Comparison of ENCODE assay signal across 2 cellular contexts in the genomic region with DNA sequence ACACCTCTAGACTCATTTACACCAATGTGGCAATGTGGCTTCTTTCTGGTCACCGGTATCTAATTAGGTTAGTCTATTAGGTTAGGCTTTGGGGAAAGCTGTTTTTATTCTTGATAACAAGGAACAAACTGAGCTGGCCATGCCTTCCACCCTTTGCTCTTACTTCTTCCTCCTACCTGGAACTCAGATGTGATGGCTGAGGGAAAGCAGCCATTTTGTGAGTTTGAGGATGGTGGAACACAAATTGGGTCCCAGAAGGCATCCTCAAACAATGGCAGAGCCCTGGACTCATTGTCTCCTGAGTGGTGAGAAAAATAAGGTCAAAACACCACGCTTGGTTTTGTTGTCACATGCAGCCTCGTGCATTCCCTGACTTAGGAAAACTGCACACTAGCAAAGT.
TF ChIP-seq lines count a peak whose summit lies in the region.

No MANE protein-coding gene starts in this region.

TF ChIP-seq in PFSK-1, 5 proteins besides CTCF, POLR2A, EP300 and RAD21:
- peak; percentile 16; the same call in 1 of the 2 replicates for TF ChIP-seq SIN3A (IDR thresholded peaks at IDR 0.05; ENCODE audit: borderline replicate concordance, insufficient read depth, low read length)
- no peak for TF ChIP-seq FOXP2 (optimal IDR thresholded peaks at IDR 0.05; ENCODE audit: borderline replicate concordance, extremely low read depth, extremely low read length, insufficient read depth)

TF ChIP-seq in H1, 55 proteins besides CTCF, POLR2A, EP300 and RAD21:
- no peak for TF ChIP-seq ATF2 (IDR thresholded peaks at IDR 0.05; ENCODE audit: low read length)
- 0 out of 2 replicates have a peak, but pooled peaks have one; percentile 54 for TF ChIP-seq KDM1A (IDR thresholded peaks at IDR 0.05; ENCODE audit: borderline replicate concordance, low read length)
- no peak for TF ChIP-seq RNF2 (IDR thresholded peaks at IDR 0.05; ENCODE audit: borderline replicate concordance, low read depth, low read length, missing control alignments, poor library complexity, severe bottlenecking)
- no peak for TF ChIP-seq ZNF274 (IDR thresholded peaks at IDR 0.05; ENCODE audit: borderline replicate concordance, extremely low read depth, low read length)
- TF ChIP-seq BRCA1 (IDR thresholded peaks at IDR 0.05; ENCODE audit: low read depth, low read length) = no peak
